ENCODE assay signal across 23 cellular contexts in genomic region chr9:88528356-88528755, GRCh38. TPM values are rescaled to one million over a fixed set of nuclear protein-coding genes. Genes with fewer than 3 reads are reported as not detected.
"Had no signal": no experiment of that assay in that cellular context is flagged by ENCODE, and none has a peak within 500 bp of the region (broad histone marks: within the 10 kb centered on the region; RNA-seq: fewer than 3 reads in every experiment).

No MANE protein-coding gene starts in this region.

- H3K4me3 ChIP-seq: thyroid gland had no signal

- H3K27ac Mint-ChIP-seq: activated CD4-positive, alpha-beta memory T cell treated with anti-CD3 and anti-CD28 coated beads, Interleukin-2, amount 10 ng/mL, durations not matched to agents 7 days and 5 days; activated CD8-positive, alpha-beta memory T cell treated with anti-CD3 and anti-CD28 coated beads, Interleukin-2, amount 10 ng/mL, durations not matched to agents 7 days and 5 days; activated naive CD8-positive, alpha-beta T cell treated with anti-CD3 and anti-CD28 coated beads for 36 hours; activated T-helper 17 cell treated with anti-CD3 and anti-CD28 coated beads, Interleukin-2, amount 50 U/mL, for 72 hours had no signal

- H3K36me3 Mint-ChIP-seq: activated CD8-positive, alpha-beta memory T cell treated with anti-CD3 and anti-CD28 coated beads, Interleukin-2, amount 10 ng/mL, durations not matched to agents 7 days and 5 days; activated naive CD8-positive, alpha-beta T cell treated with anti-CD3 and anti-CD28 coated beads for 36 hours; naive thymus-derived CD8-positive, alpha-beta T cell had no signal

- H3K27me3 ChIP-seq: brain microvascular endothelial cell, foreskin keratinocyte, thyroid gland had no signal

- DNase-seq: activated CD4-positive, alpha-beta memory T cell treated with anti-CD3 and anti-CD28 coated beads, Interleukin-2, amount 10 ng/mL, durations not matched to agents 7 days and 5 days; activated CD4-positive, alpha-beta T cell treated with anti-CD3 and anti-CD28 coated beads for 48 hours; activated CD4-positive, CD25-positive, alpha-beta regulatory T cell; activated CD8-positive, alpha-beta memory T cell treated with anti-CD3 and anti-CD28 coated beads, Interleukin-2, amount 10 ng/mL, durations not matched to agents 7 days and 5 days; activated naive CD4-positive, alpha-beta T cell; activated naive CD8-positive, alpha-beta T cell treated with anti-CD3 and anti-CD28 coated beads for 36 hours; activated T-cell treated with anti-CD3 and anti-CD28 coated beads, Interleukin-2, amount 50 U/mL, for 1 hour; anterior cingulate cortex; brain microvascular endothelial cell; effector CD4-positive, alpha-beta T cell; foreskin keratinocyte; left ventricle myocardium superior; mesendoderm; naive thymus-derived CD8-positive, alpha-beta T cell; retina; stimulated activated naive CD4-positive, alpha-beta T cell; T1000; thyroid gland had no signal

- H3K36me3 ChIP-seq: brain microvascular endothelial cell, neutrophil, thyroid gland had no signal

- H3K4me1 Mint-ChIP-seq: central memory CD8-positive, alpha-beta T cell had no signal

- H3K9me3 Mint-ChIP-seq: activated CD4-positive, alpha-beta memory T cell treated with anti-CD3 and anti-CD28 coated beads, Interleukin-2, amount 10 ng/mL, durations not matched to agents 7 days and 5 days; activated T-helper 17 cell treated with anti-CD3 and anti-CD28 coated beads, Interleukin-2, amount 50 U/mL, for 72 hours; central memory CD8-positive, alpha-beta T cell; naive thymus-derived CD8-positive, alpha-beta T cell had no signal

- H3K27ac ChIP-seq: brain microvascular endothelial cell, foreskin keratinocyte, neutrophil, thyroid gland had no signal

- H3K4me1 ChIP-seq: thyroid gland had no signal

- H3K4me3 Mint-ChIP-seq: activated CD4-positive, alpha-beta memory T cell treated with anti-CD3 and anti-CD28 coated beads, Interleukin-2, amount 10 ng/mL, durations not matched to agents 7 days and 5 days; activated CD8-positive, alpha-beta memory T cell treated with anti-CD3 and anti-CD28 coated beads, Interleukin-2, amount 10 ng/mL, durations not matched to agents 7 days and 5 days; activated naive CD8-positive, alpha-beta T cell treated with anti-CD3 and anti-CD28 coated beads for 36 hours; activated T-helper 17 cell treated with anti-CD3 and anti-CD28 coated beads, Interleukin-2, amount 50 U/mL, for 72 hours; central memory CD8-positive, alpha-beta T cell; naive thymus-derived CD8-positive, alpha-beta T cell had no signal

- H3K9me3 ChIP-seq: neutrophil, thyroid gland had no signal

- ATAC-seq: activated CD8-positive, alpha-beta memory T cell treated with anti-CD3 and anti-CD28 coated beads, Interleukin-2, amount 10 ng/mL, durations not matched to agents 7 days and 5 days; activated T-helper 17 cell treated with anti-CD3 and anti-CD28 coated beads, Interleukin-2, amount 50 U/mL, for 72 hours; foreskin keratinocyte; left ventricle myocardium superior; naive thymus-derived CD8-positive, alpha-beta T cell had no signal

RNA-seq across cellular contexts. Expression of gene NXNL2, which starts 6.6 kb away (rescaled TPM):
- total RNA-seq: activated CD4-positive, alpha-beta memory T cell treated with anti-CD3 and anti-CD28 coated beads, Interleukin-2, amount 10 ng/mL, durations not matched to agents 7 days and 5 days; activated CD8-positive, alpha-beta memory T cell treated with anti-CD3 and anti-CD28 coated beads, Interleukin-2, amount 10 ng/mL, durations not matched to agents 7 days and 5 days; activated naive CD8-positive, alpha-beta T cell treated with anti-CD3 and anti-CD28 coated beads for 36 hours; activated T-helper 17 cell treated with anti-CD3 and anti-CD28 coated beads, Interleukin-2, amount 50 U/mL, for 72 hours; foreskin keratinocyte; left ventricle myocardium superior; naive thymus-derived CD8-positive, alpha-beta T cell; subcutaneous adipose tissue; T-helper 1 cell treated with Interleukin-12 subunit alpha and Interleukin-12 subunit beta and Interleukin-4 antibody, amounts not matched to agents 30 ng/mL and 1 ng/mL, for 36 hours had no signal
- polyA plus RNA-seq: naive thymus-derived CD8-positive, alpha-beta T cell had no signal
